ENCODE assay signal across 10 cellular contexts in genomic region chr1:11784256-11784992, GRCh38. TPM values are rescaled to one million over a fixed set of nuclear protein-coding genes. Genes with fewer than 3 reads are reported as not detected.
DNase-seq lines count a peak whose midpoint lies in the region; ATAC-seq and TF ChIP-seq lines count a peak whose summit lies in the region.
"Had no signal": no experiment of that assay in that cellular context is flagged by ENCODE, and none has a peak within 500 bp of the region (broad histone marks: within the 10 kb centered on the region; RNA-seq: fewer than 3 reads in every experiment).

No MANE protein-coding gene starts in this region.

- H3K36me3 Mint-ChIP-seq in activated T-helper 17 cell treated with anti-CD3 and anti-CD28 coated beads, Interleukin-2, amount 50 U/mL, for 72 hours (ENCODE audit: low read depth), result no peaks in the 10 kb centered on the region

- H3K9me3 ChIP-seq in BLaER1 (no peaks in the 10 kb centered on the region), NT2/D1 (ENCODE audit: insufficient read depth, low read length) (no peaks in the 10 kb centered on the region), iPS-15b (ENCODE audit: control insufficient read depth, insufficient read depth, low read length) (no peaks in the 10 kb centered on the region), prostate gland (no peaks in the 10 kb centered on the region), adrenal gland (replicated peaks in 1 of 3) (no peaks in the 10 kb centered on the region)

- H3K36me3 ChIP-seq in BLaER1 (peaks cover 4% of the 10 kb centered on the region; the same call in 1 of the 2 replicates), NT2/D1 (ENCODE audit: insufficient read depth, insufficient read length, low read length) (no peaks in the 10 kb centered on the region), iPS-15b (ENCODE audit: control insufficient read depth, insufficient read depth, low read length) (no peaks in the 10 kb centered on the region), prostate gland (no peaks in the 10 kb centered on the region), adrenal gland (replicated peaks in 1 of 2) (peaks cover 0 to 4% of the 10 kb centered on the region in 2 donors)

- H3K4me1 ChIP-seq in BLaER1, result peaks cover 39% of the 10 kb centered on the region
- H3K4me1 ChIP-seq in NT2/D1 (ENCODE audit: insufficient read depth, insufficient read length), result peaks cover 17% of the 10 kb centered on the region
- peaks cover 20% of the 10 kb centered on the region for H3K4me1 ChIP-seq in iPS-15b (ENCODE audit: control insufficient read depth, insufficient read depth, low read length)
- H3K4me1 ChIP-seq in prostate gland (replicated peaks), result peaks cover 8% of the 10 kb centered on the region
- H3K4me1 ChIP-seq in adrenal gland (replicated peaks in 1 of 2), result peaks cover 25 to 52% of the 10 kb centered on the region in 2 donors

- H3K4me1 Mint-ChIP-seq in activated T-helper 17 cell treated with anti-CD3 and anti-CD28 coated beads, Interleukin-2, amount 50 U/mL, for 72 hours, result no peaks in the 10 kb centered on the region

- no peaks in the 10 kb centered on the region for H3K9me3 Mint-ChIP-seq in activated T-helper 17 cell treated with anti-CD3 and anti-CD28 coated beads, Interleukin-2, amount 50 U/mL, for 72 hours

- H3K27me3 Mint-ChIP-seq in activated T-helper 17 cell treated with anti-CD3 and anti-CD28 coated beads, Interleukin-2, amount 50 U/mL, for 72 hours, result no peaks in the 10 kb centered on the region

- intact Hi-C loops in prostate gland (cut with DNase I), result no loop called here
- intact Hi-C loops in adrenal gland (cut with DNase I), result no loop called here

- H3K4me3 Mint-ChIP-seq in activated T-helper 17 cell treated with anti-CD3 and anti-CD28 coated beads, Interleukin-2, amount 50 U/mL, for 72 hours, result no peak overlapping the region

- peak overlapping the region; percentile 65 for H3K4me2 ChIP-seq in BLaER1

- H3K27ac ChIP-seq in BLaER1, result peak overlapping the region; percentile 46; the same call in 1 of the 2 replicates
- peak overlapping the region; percentile 37 to 54 for H3K27ac ChIP-seq in prostate gland
- peak overlapping the region in 2 of 5 donors; percentile 50 to 64 for H3K27ac ChIP-seq in adrenal gland

- WGBS in prostate gland, result 72% methylated on average over 21 of the region's 21 CpGs
- 53 to 81% (median 68%) methylated on average over 9 to 21 of the region's 21 CpGs for WGBS in adrenal gland, 4 donors

- TF ChIP-seq CTCF in prostate gland (IDR thresholded peaks at IDR 0.05) (no peak), adrenal gland (IDR thresholded peaks at IDR 0.05) (no peak)

- no peaks in the 10 kb centered on the region for H3K27me3 ChIP-seq in BLaER1
- no peaks in the 10 kb centered on the region for H3K27me3 ChIP-seq in NT2/D1 (ENCODE audit: insufficient read depth, insufficient read length)
- no peaks in the 10 kb centered on the region for H3K27me3 ChIP-seq in iPS-15b (ENCODE audit: control insufficient read depth, insufficient read depth, low read length)
- H3K27me3 ChIP-seq in prostate gland (replicated peaks; ENCODE audit: insufficient read depth), result no peaks in the 10 kb centered on the region
- H3K27me3 ChIP-seq in adrenal gland, result no peaks in the 10 kb centered on the region

- H3K9ac ChIP-seq in BLaER1 (no peak overlapping the region), NT2/D1 (ENCODE audit: insufficient read length, low read depth) (peak overlapping the region; percentile 54), iPS-15b (ENCODE audit: low read depth, low read length) (peak overlapping the region; percentile 60)

- H3K4me3 ChIP-seq in BLaER1, result no peak overlapping the region
- no peak overlapping the region for H3K4me3 ChIP-seq in NT2/D1 (ENCODE audit: insufficient read length, low read depth)
- peak overlapping the region; percentile 30 for H3K4me3 ChIP-seq in iPS-15b (ENCODE audit: low read depth, low read length)
- H3K4me3 ChIP-seq in prostate gland, result no peak overlapping the region
- H3K4me3 ChIP-seq in adrenal gland, result peak overlapping the region in 1 of 4 donors; percentile 42

- DNase-seq in NT2/D1 (ENCODE audit: low read depth, low spot score) (no peak), prostate gland (ENCODE audit: low spot score) (no peak), adrenal gland (no peak), NCI-H526 (lab: John Stamatoyannopoulos, UW) (no peak), DMS153 treated with DMSO at 0.1 percent for 48 hours (lab: John Stamatoyannopoulos, UW; ENCODE audit: unreplicated experiment) (no peak)
- DNase-seq: NCI-H1694 treated with DMSO at 0.1 percent for 48 hours had no signal

- no peak for TF ChIP-seq POLR2A in prostate gland (IDR thresholded peaks at IDR 0.05)
- no peak for TF ChIP-seq POLR2A in adrenal gland (IDR thresholded peaks at IDR 0.05)

- ATAC-seq in activated T-helper 17 cell treated with anti-CD3 and anti-CD28 coated beads, Interleukin-2, amount 50 U/mL, for 72 hours (replicated peaks), result no peak

- H4K20me1 ChIP-seq in BLaER1, result no peaks in the 10 kb centered on the region

- no peak overlapping the region for H3K27ac Mint-ChIP-seq in activated T-helper 17 cell treated with anti-CD3 and anti-CD28 coated beads, Interleukin-2, amount 50 U/mL, for 72 hours

RNA-seq across cellular contexts. Expression of gene MTHFR, which starts 21.3 kb away (rescaled TPM):
- total RNA-seq in prostate gland (10 to 100 TPM; 27.6 to 75.0 TPM), adrenal gland (10 to 100 TPM; 20.0 to 82.4 (median 33.7) TPM)
- total RNA-seq in activated T-helper 17 cell treated with anti-CD3 and anti-CD28 coated beads, Interleukin-2, amount 50 U/mL, for 72 hours, result 10 to 100 TPM; 13.3 to 16.2 TPM
- polyA plus RNA-seq in adrenal gland, result 10 to 100 TPM in 2 of 3 donors, 1 to 10 TPM in 1; 8.1 to 26.4 (median 15.6) TPM

RNA-seq across cellular contexts. Expression of gene CLCN6, which starts 21.6 kb away (rescaled TPM):
- total RNA-seq in prostate gland (10 to 100 TPM; 13.4 to 45.0 TPM), adrenal gland (10 to 100 TPM; 12.0 to 29.2 (median 24.7) TPM)
- total RNA-seq in activated T-helper 17 cell treated with anti-CD3 and anti-CD28 coated beads, Interleukin-2, amount 50 U/mL, for 72 hours, result 10 to 100 TPM; 11.3 to 18.2 TPM
- polyA plus RNA-seq in adrenal gland, result 10 to 100 TPM; 17.8 to 28.2 (median 22.8) TPM

RNA-seq across cellular contexts. Expression of gene C1orf167, which starts 22.4 kb away (rescaled TPM):
- total RNA-seq in prostate gland (1 to 10 TPM in 1 of 2 donors, not detected in 1; 10.0 TPM), adrenal gland (1 to 10 TPM in 5 of 8 donors, under 1 TPM in 2, not detected in 1; 0.32 to 4.7 (median 3.2) TPM)
- not detected for total RNA-seq in activated T-helper 17 cell treated with anti-CD3 and anti-CD28 coated beads, Interleukin-2, amount 50 U/mL, for 72 hours
- polyA plus RNA-seq in adrenal gland, result 10 to 100 TPM in 1 of 3 donors, 1 to 10 TPM in 1, not detected in 1; 8.8 to 13.2 TPM
- total RNA-seq: RPMI7951 had no signal

RNA-seq across cellular contexts. Expression of gene AGTRAP, which starts 48.5 kb away (rescaled TPM):
- total RNA-seq in prostate gland, result 100 to 1,000 TPM; 114 to 123 TPM
- 10 to 100 TPM in 1 of 2 donors, 1 to 10 TPM in 1; 7.5 to 14.3 TPM for total RNA-seq in activated T-helper 17 cell treated with anti-CD3 and anti-CD28 coated beads, Interleukin-2, amount 50 U/mL, for 72 hours
- total RNA-seq in adrenal gland, result 100 to 1,000 TPM in 1 of 8 donors, 10 to 100 TPM in 7; 33.7 to 104 (median 46.6) TPM
- 10 to 100 TPM; 23.4 to 57.0 (median 31.3) TPM for polyA plus RNA-seq in adrenal gland
